In genomic region chr3:159840900-159841299, GRCh38 we compare ENCODE assay signal across 10 cellular contexts. TPM values are rescaled to one million over a fixed set of nuclear protein-coding genes. Genes with fewer than 3 reads are reported as not detected.
A peak's percentile ranks its signal among the peaks of the same experiment; 100 is the strongest.
DNase-seq lines count a peak whose midpoint lies in the region; FAIRE-seq and TF ChIP-seq lines count a peak whose summit lies in the region.
"Had no signal": no experiment of that assay in that cellular context is flagged by ENCODE, and none has a peak within 500 bp of the region (broad histone marks: within the 10 kb centered on the region; RNA-seq: fewer than 3 reads in every experiment).

No MANE protein-coding gene starts in this region.

- H3K4me3 ChIP-seq in bronchial epithelial cell (ENCODE audit: low read depth, low read length) = no peak overlapping the region

- in situ Hi-C loops in GM13976 (cut with MboI; ENCODE audit: low sequenced_read_pairs, unreplicated experiment) = no loop called here

- no peaks in the 10 kb centered on the region for H3K27me3 ChIP-seq in bronchial epithelial cell (ENCODE audit: control insufficient read depth, insufficient read depth, low read length)

- no peak for FAIRE-seq in bronchial epithelial cell (lab: Jason Lieb, UNC)
- FAIRE-seq: frontal cortex had no signal

- peak; percentile 19 for DNase-seq in NCI-H526 treated with DMSO at 0.1 percent for 48 hours (lab: John Stamatoyannopoulos, UW)
- DNase-seq in bronchial epithelial cell (ENCODE audit: low read depth) = peak; percentile 89
- peak; percentile 69 for DNase-seq in inferior parietal cortex (ENCODE audit: extremely low spot score)
- DNase-seq in superior temporal gyrus (ENCODE audit: extremely low spot score) = peak; percentile 84
- DNase-seq in GM13976 (ENCODE audit: low spot score) = no peak
- DNase-seq in NCI-H748 treated with DMSO at 0.1 percent for 48 hours (lab: John Stamatoyannopoulos, UW) = no peak
- DNase-seq in effector CD8-positive, alpha-beta T cell (lab: John Stamatoyannopoulos, UW) = no peak
- DNase-seq: activated naive CD4-positive, alpha-beta T cell treated with anti-CD3 and anti-CD28 coated beads, Interleukin-2, amount 50 U/mL, for 16 hours had no signal

- no peak for TF ChIP-seq CTCF in bronchial epithelial cell (IDR thresholded peaks at IDR 0.05; ENCODE audit: insufficient read depth, low read length, severe bottlenecking)
- no peak for TF ChIP-seq CTCF in GM13976 (IDR thresholded peaks at IDR 0.05; ENCODE audit: borderline replicate concordance, control extremely low read depth, extremely low read depth, insufficient read depth, missing control alignments)

- no peaks in the 10 kb centered on the region for H3K36me3 ChIP-seq in bronchial epithelial cell (ENCODE audit: control insufficient read depth, insufficient read depth, low read length)

RNA-seq across cellular contexts. Expression of gene SCHIP1, which starts 1.2 kb away (rescaled TPM):
- total RNA-seq in bronchial epithelial cell = 0.64 and 1.3 TPM in 2 replicates
- total RNA-seq: natural killer cell treated with Interleukin-12 subunit alpha and Interleukin-12 subunit beta and Interleukin-15 and Interleukin-18, amount 100 ng/mL, for 72 hours had no signal

Comparison
In these comparisons a context has a peak if more than half of its experiments do, and no peak if none do; other contexts are left out.
1. DNase-seq: peak in NCI-H526 treated with DMSO at 0.1 percent for 48 hours (single experiment), bronchial epithelial cell (single experiment), inferior parietal cortex (single experiment) and superior temporal gyrus (single experiment); none in GM13976 (single experiment), NCI-H748 treated with DMSO at 0.1 percent for 48 hours (single experiment) and effector CD8-positive, alpha-beta T cell (single experiment).